Comparison of ENCODE assay signal across 26 cellular contexts in genomic region chr1:57707631-57708030, GRCh38.
"Had no signal": no experiment of that assay in that cellular context is flagged by ENCODE, and none has a peak within 500 bp of the region (broad histone marks: within the 10 kb centered on the region; RNA-seq: fewer than 3 reads in every experiment).

No MANE protein-coding gene starts in this region.

- H3K27me3 Mint-ChIP-seq: activated B cell treated with CpG ODN at 0.5 μM for 24 hours; activated CD8-positive, alpha-beta memory T cell treated with anti-CD3 and anti-CD28 coated beads, Interleukin-2, amount 10 ng/mL, durations not matched to agents 7 days and 5 days had no signal

- H3K36me3 Mint-ChIP-seq: activated CD8-positive, alpha-beta memory T cell treated with anti-CD3 and anti-CD28 coated beads, Interleukin-2, amount 10 ng/mL, durations not matched to agents 7 days and 5 days; activated naive CD4-positive, alpha-beta T cell treated with anti-CD3 and anti-CD28 coated beads, Interleukin-2, amount 50 U/mL, for 24 hours; natural killer cell; neural progenitor cell had no signal

- H3K9me3 Mint-ChIP-seq: activated naive CD8-positive, alpha-beta T cell treated with anti-CD3 and anti-CD28 coated beads, Interleukin-2, amount 50 U/mL, for 24 hours; activated T-helper 2 cell treated with anti-CD3 and anti-CD28 coated beads, Interferon-gamma antibody, Interleukin-2, Interleukin-4, amounts not matched to agents 10 μg/mL and 5 μg/mL and 100 μg/mL, durations not matched to agents 14 hours and 24 hours and 36 hours; neural progenitor cell had no signal

- H3K4me1 Mint-ChIP-seq: activated B cell treated with CpG ODN at 0.5 μM for 24 hours; activated CD8-positive, alpha-beta memory T cell treated with anti-CD3 and anti-CD28 coated beads, Interleukin-2, amount 10 ng/mL, durations not matched to agents 7 days and 5 days; activated naive CD4-positive, alpha-beta T cell treated with anti-CD3 and anti-CD28 coated beads, Interleukin-2, amount 50 U/mL, for 24 hours; activated naive CD8-positive, alpha-beta T cell treated with anti-CD3 and anti-CD28 coated beads, Interleukin-2, amount 50 U/mL, for 24 hours; natural killer cell; neural progenitor cell; T-helper 17 cell had no signal

- DNase-seq: activated B cell treated with CpG ODN at 0.5 μM for 24 hours; activated CD4-positive, alpha-beta T cell treated with anti-CD3 and anti-CD28 coated beads, Interleukin-2, amount 50 U/mL, for 1 hour; activated CD8-positive, alpha-beta memory T cell treated with anti-CD3 and anti-CD28 coated beads, Interleukin-2, amount 10 ng/mL, durations not matched to agents 7 days and 5 days; activated CD8-positive, alpha-beta T cell treated with anti-CD3 and anti-CD28 coated beads, Interleukin-2, amount 10 ng/mL, durations not matched to agents 7 days and 5 days; activated naive CD8-positive, alpha-beta T cell treated with anti-CD3 and anti-CD28 coated beads, Interleukin-2, amount 50 U/mL, for 24 hours; activated T-cell treated with anti-CD3 and anti-CD28 coated beads, Interleukin-2, amount 50 U/mL, for 48 hours; central memory CD4-positive, alpha-beta T cell; foreskin melanocyte; islet precursor cell; left ventricle myocardium inferior; mesendoderm; natural killer cell; stimulated activated CD4-positive, alpha-beta T cell treated with anti-CD3 and anti-CD28 coated beads, Interleukin-1b, Interleukin-23, amount 100 ng/mL, for 48 hours; stimulated activated naive CD4-positive, alpha-beta T cell; T-helper 17 cell; T1000; tibial artery had no signal

- H3K27ac Mint-ChIP-seq: activated B cell treated with CpG ODN at 0.5 μM for 24 hours; activated CD8-positive, alpha-beta memory T cell treated with anti-CD3 and anti-CD28 coated beads, Interleukin-2, amount 10 ng/mL, durations not matched to agents 7 days and 5 days; activated CD8-positive, alpha-beta T cell treated with anti-CD3 and anti-CD28 coated beads, Interleukin-2, amount 10 ng/mL, durations not matched to agents 7 days and 5 days; activated naive CD4-positive, alpha-beta T cell treated with anti-CD3 and anti-CD28 coated beads, Interleukin-2, amount 50 U/mL, for 24 hours; activated naive CD8-positive, alpha-beta T cell treated with anti-CD3 and anti-CD28 coated beads, Interleukin-2, amount 50 U/mL, for 24 hours; activated T-helper 2 cell treated with anti-CD3 and anti-CD28 coated beads, Interferon-gamma antibody, Interleukin-2, Interleukin-4, amounts not matched to agents 10 μg/mL and 5 μg/mL and 100 μg/mL, durations not matched to agents 14 hours and 24 hours and 36 hours; natural killer cell; neural progenitor cell; T-helper 17 cell had no signal

- ATAC-seq: activated CD8-positive, alpha-beta memory T cell treated with anti-CD3 and anti-CD28 coated beads, Interleukin-2, amount 10 ng/mL, durations not matched to agents 7 days and 5 days; activated CD8-positive, alpha-beta T cell treated with anti-CD3 and anti-CD28 coated beads, Interleukin-2, amount 10 ng/mL, durations not matched to agents 7 days and 5 days; activated naive CD8-positive, alpha-beta T cell treated with anti-CD3 and anti-CD28 coated beads, Interleukin-2, amount 50 U/mL, for 24 hours; natural killer cell; T-helper 17 cell had no signal

- H3K4me3 Mint-ChIP-seq: activated B cell treated with CpG ODN at 0.5 μM for 24 hours; activated CD8-positive, alpha-beta memory T cell treated with anti-CD3 and anti-CD28 coated beads, Interleukin-2, amount 10 ng/mL, durations not matched to agents 7 days and 5 days; activated CD8-positive, alpha-beta T cell treated with anti-CD3 and anti-CD28 coated beads, Interleukin-2, amount 10 ng/mL, durations not matched to agents 7 days and 5 days; activated naive CD4-positive, alpha-beta T cell treated with anti-CD3 and anti-CD28 coated beads, Interleukin-2, amount 50 U/mL, for 24 hours; activated naive CD8-positive, alpha-beta T cell treated with anti-CD3 and anti-CD28 coated beads, Interleukin-2, amount 50 U/mL, for 24 hours; natural killer cell; neural progenitor cell; T-helper 17 cell had no signal

- H3K4me3 ChIP-seq: breast epithelium, esophagus muscularis mucosa, left ventricle myocardium inferior, lung, neural progenitor cell, right atrium auricular region, smooth muscle cell, suprapubic skin, tibial artery had no signal
